In the genomic region with DNA sequence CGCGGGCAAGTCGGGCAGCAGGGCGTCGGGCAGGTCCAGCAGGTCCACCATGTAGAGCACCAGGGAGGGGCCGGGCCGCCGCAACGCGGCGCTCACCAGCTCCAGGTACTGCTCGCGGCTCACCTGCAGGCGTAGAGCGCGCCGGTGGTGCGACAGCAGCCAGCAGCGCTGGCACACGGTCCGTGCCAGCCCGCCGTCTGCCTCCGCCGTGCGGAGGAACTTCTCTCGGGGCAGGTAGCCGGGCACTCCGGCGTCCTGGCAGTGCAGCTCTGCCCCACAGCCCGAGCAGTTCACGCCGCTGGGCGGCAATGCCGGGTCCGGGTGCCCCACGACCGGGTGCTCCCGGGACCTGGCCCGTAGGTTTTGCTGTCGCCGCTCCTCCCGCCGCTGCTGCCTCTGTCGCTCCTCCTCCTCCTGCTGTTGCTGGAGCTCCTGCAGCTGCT, we compare ENCODE assay signal across 1 cellular context.
TF ChIP-seq lines count a peak whose summit lies in the region.

No MANE protein-coding gene starts in this region.

TF ChIP-seq in HepG2, 621 proteins besides CTCF, POLR2A, EP300 and RAD21 (continues in another document):
- TF ChIP-seq, protein P1, sequence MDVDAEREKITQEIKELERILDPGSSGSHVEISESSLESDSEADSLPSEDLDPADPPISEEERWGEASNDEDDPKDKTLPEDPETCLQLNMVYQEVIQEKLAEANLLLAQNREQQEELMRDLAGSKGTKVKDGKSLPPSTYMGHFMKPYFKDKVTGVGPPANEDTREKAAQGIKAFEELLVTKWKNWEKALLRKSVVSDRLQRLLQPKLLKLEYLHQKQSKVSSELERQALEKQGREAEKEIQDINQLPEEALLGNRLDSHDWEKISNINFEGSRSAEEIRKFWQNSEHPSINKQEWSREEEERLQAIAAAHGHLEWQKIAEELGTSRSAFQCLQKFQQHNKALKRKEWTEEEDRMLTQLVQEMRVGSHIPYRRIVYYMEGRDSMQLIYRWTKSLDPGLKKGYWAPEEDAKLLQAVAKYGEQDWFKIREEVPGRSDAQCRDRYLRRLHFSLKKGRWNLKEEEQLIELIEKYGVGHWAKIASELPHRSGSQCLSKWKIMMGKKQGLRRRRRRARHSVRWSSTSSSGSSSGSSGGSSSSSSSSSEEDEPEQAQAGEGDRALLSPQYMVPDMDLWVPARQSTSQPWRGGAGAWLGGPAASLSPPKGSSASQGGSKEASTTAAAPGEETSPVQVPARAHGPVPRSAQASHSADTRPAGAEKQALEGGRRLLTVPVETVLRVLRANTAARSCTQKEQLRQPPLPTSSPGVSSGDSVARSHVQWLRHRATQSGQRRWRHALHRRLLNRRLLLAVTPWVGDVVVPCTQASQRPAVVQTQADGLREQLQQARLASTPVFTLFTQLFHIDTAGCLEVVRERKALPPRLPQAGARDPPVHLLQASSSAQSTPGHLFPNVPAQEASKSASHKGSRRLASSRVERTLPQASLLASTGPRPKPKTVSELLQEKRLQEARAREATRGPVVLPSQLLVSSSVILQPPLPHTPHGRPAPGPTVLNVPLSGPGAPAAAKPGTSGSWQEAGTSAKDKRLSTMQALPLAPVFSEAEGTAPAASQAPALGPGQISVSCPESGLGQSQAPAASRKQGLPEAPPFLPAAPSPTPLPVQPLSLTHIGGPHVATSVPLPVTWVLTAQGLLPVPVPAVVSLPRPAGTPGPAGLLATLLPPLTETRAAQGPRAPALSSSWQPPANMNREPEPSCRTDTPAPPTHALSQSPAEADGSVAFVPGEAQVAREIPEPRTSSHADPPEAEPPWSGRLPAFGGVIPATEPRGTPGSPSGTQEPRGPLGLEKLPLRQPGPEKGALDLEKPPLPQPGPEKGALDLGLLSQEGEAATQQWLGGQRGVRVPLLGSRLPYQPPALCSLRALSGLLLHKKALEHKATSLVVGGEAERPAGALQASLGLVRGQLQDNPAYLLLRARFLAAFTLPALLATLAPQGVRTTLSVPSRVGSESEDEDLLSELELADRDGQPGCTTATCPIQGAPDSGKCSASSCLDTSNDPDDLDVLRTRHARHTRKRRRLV (CRISPR knock-in tag; IDR thresholded peaks at IDR 0.05): no peak
- TF ChIP-seq, protein P2, sequence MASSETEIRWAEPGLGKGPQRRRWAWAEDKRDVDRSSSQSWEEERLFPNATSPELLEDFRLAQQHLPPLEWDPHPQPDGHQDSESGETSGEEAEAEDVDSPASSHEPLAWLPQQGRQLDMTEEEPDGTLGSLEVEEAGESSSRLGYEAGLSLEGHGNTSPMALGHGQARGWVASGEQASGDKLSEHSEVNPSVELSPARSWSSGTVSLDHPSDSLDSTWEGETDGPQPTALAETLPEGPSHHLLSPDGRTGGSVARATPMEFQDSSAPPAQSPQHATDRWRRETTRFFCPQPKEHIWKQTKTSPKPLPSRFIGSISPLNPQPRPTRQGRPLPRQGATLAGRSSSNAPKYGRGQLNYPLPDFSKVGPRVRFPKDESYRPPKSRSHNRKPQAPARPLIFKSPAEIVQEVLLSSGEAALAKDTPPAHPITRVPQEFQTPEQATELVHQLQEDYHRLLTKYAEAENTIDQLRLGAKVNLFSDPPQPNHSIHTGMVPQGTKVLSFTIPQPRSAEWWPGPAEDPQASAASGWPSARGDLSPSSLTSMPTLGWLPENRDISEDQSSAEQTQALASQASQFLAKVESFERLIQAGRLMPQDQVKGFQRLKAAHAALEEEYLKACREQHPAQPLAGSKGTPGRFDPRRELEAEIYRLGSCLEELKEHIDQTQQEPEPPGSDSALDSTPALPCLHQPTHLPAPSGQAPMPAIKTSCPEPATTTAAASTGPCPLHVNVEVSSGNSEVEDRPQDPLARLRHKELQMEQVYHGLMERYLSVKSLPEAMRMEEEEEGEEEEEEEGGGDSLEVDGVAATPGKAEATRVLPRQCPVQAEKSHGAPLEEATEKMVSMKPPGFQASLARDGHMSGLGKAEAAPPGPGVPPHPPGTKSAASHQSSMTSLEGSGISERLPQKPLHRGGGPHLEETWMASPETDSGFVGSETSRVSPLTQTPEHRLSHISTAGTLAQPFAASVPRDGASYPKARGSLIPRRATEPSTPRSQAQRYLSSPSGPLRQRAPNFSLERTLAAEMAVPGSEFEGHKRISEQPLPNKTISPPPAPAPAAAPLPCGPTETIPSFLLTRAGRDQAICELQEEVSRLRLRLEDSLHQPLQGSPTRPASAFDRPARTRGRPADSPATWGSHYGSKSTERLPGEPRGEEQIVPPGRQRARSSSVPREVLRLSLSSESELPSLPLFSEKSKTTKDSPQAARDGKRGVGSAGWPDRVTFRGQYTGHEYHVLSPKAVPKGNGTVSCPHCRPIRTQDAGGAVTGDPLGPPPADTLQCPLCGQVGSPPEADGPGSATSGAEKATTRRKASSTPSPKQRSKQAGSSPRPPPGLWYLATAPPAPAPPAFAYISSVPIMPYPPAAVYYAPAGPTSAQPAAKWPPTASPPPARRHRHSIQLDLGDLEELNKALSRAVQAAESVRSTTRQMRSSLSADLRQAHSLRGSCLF (CRISPR knock-in tag; IDR thresholded peaks at IDR 0.05; ENCODE audit: borderline replicate concordance): no peak
- TF ChIP-seq MAFK (conservative IDR thresholded peaks at IDR 0.05 in 1 of 2, IDR thresholded peaks at IDR 0.05 in 1 of 2; ENCODE audit: low read length in 2 of 2): no peak
- TF ChIP-seq ZNF17 (CRISPR knock-in tag; IDR thresholded peaks at IDR 0.05): no peak
- 0 out of 2 replicates have a peak, but pooled peaks have one; percentile 9 for TF ChIP-seq ZNF232 (CRISPR knock-in tag; IDR thresholded peaks at IDR 0.05; ENCODE audit: borderline replicate concordance)
- TF ChIP-seq PHB2 (IDR thresholded peaks at IDR 0.05; ENCODE audit: partially characterized antibody): no peak
- peak; percentile 82; the same call in 1 of the 2 replicates for TF ChIP-seq ZNF33B (CRISPR knock-in tag; IDR thresholded peaks at IDR 0.05)
- TF ChIP-seq ARNTL (CRISPR knock-in tag; IDR thresholded peaks at IDR 0.05): no peak
- TF ChIP-seq ZNF230 (CRISPR knock-in tag; IDR thresholded peaks at IDR 0.05): no peak
- TF ChIP-seq PRMT3 (CRISPR knock-in tag; IDR thresholded peaks at IDR 0.05; ENCODE audit: borderline replicate concordance, low read depth): 0 out of 2 replicates have a peak, but pooled peaks have one; percentile 6
- TF ChIP-seq ZNF460 (CRISPR knock-in tag; IDR thresholded peaks at IDR 0.05; ENCODE audit: borderline replicate concordance): no peak
- TF ChIP-seq SIN3A (IDR thresholded peaks at IDR 0.05; ENCODE audit: borderline replicate concordance, low read depth, low read length): no peak
- TF ChIP-seq, protein P3, sequence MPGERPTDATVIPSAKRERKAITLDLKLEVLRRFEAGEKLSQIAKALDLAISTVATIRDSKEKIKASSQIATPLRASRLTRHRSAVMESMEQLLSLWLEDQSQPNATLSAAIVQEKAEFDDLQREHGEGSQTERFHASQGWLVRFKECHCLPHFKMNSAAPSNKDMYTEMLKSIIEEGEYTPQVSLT (CRISPR knock-in tag; IDR thresholded peaks at IDR 0.05; ENCODE audit: borderline replicate concordance, low read depth): no peak
- peak; percentile 7; the same call in 1 of the 2 replicates for TF ChIP-seq KMT2B (CRISPR knock-in tag; IDR thresholded peaks at IDR 0.05)
- no peak for TF ChIP-seq ZNF331 (CRISPR knock-in tag; IDR thresholded peaks at IDR 0.05)
- no peak for TF ChIP-seq HOXA9 (CRISPR knock-in tag; IDR thresholded peaks at IDR 0.05; ENCODE audit: borderline replicate concordance)
- TF ChIP-seq, protein P4, sequence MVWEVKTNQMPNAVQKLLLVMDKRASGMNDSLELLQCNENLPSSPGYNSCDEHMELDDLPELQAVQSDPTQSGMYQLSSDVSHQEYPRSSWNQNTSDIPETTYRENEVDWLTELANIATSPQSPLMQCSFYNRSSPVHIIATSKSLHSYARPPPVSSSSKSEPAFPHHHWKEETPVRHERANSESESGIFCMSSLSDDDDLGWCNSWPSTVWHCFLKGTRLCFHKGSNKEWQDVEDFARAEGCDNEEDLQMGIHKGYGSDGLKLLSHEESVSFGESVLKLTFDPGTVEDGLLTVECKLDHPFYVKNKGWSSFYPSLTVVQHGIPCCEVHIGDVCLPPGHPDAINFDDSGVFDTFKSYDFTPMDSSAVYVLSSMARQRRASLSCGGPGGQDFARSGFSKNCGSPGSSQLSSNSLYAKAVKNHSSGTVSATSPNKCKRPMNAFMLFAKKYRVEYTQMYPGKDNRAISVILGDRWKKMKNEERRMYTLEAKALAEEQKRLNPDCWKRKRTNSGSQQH (CRISPR knock-in tag; IDR thresholded peaks at IDR 0.05; ENCODE audit: low read depth): 0 out of 2 replicates have a peak, but pooled peaks have one; percentile 16
- TF ChIP-seq, protein P5, sequence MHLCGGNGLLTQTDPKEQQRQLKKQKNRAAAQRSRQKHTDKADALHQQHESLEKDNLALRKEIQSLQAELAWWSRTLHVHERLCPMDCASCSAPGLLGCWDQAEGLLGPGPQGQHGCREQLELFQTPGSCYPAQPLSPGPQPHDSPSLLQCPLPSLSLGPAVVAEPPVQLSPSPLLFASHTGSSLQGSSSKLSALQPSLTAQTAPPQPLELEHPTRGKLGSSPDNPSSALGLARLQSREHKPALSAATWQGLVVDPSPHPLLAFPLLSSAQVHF (CRISPR knock-in tag; IDR thresholded peaks at IDR 0.05): 0 out of 2 replicates have a peak, but pooled peaks have one; percentile 31
- peak; percentile 81 for TF ChIP-seq ZEB1 (IDR thresholded peaks at IDR 0.05; ENCODE audit: insufficient replicate concordance, low read depth)
- TF ChIP-seq SOX6 (IDR thresholded peaks at IDR 0.05): no peak
- TF ChIP-seq SOX6 (CRISPR knock-in tag; IDR thresholded peaks at IDR 0.05): no peak
- TF ChIP-seq ADNP (CRISPR knock-in tag; IDR thresholded peaks at IDR 0.05): no peak
- TF ChIP-seq ARNT2 (CRISPR knock-in tag; IDR thresholded peaks at IDR 0.05; ENCODE audit: low read depth): no peak
- TF ChIP-seq ZBTB21 (CRISPR knock-in tag; IDR thresholded peaks at IDR 0.05): no peak
- no peak for TF ChIP-seq ZNF749 (CRISPR knock-in tag; IDR thresholded peaks at IDR 0.05; ENCODE audit: borderline replicate concordance)
- no peak for TF ChIP-seq ZNF34 (CRISPR knock-in tag; IDR thresholded peaks at IDR 0.05; ENCODE audit: borderline replicate concordance)
- TF ChIP-seq, protein P6, sequence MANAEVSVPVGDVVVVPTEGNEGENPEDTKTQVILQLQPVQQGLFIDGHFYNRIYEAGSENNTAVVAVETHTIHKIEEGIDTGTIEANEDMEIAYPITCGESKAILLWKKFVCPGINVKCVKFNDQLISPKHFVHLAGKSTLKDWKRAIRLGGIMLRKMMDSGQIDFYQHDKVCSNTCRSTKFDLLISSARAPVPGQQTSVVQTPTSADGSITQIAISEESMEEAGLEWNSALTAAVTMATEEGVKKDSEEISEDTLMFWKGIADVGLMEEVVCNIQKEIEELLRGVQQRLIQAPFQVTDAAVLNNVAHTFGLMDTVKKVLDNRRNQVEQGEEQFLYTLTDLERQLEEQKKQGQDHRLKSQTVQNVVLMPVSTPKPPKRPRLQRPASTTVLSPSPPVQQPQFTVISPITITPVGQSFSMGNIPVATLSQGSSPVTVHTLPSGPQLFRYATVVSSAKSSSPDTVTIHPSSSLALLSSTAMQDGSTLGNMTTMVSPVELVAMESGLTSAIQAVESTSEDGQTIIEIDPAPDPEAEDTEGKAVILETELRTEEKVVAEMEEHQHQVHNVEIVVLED (CRISPR knock-in tag; IDR thresholded peaks at IDR 0.05; ENCODE audit: borderline replicate concordance): no peak
- TF ChIP-seq MAFG (CRISPR knock-in tag; IDR thresholded peaks at IDR 0.05): no peak
- TF ChIP-seq ZBTB3 (CRISPR knock-in tag; IDR thresholded peaks at IDR 0.05; ENCODE audit: borderline replicate concordance, low read depth): 0 out of 2 replicates have a peak, but pooled peaks have one; percentile 65
- TF ChIP-seq TOE1 (CRISPR knock-in tag; IDR thresholded peaks at IDR 0.05): no peak
- peak; percentile 84; the same call in 1 of the 2 replicates for TF ChIP-seq ZNF761 (CRISPR knock-in tag; conservative IDR thresholded peaks at IDR 0.05)
- TF ChIP-seq, protein P7, sequence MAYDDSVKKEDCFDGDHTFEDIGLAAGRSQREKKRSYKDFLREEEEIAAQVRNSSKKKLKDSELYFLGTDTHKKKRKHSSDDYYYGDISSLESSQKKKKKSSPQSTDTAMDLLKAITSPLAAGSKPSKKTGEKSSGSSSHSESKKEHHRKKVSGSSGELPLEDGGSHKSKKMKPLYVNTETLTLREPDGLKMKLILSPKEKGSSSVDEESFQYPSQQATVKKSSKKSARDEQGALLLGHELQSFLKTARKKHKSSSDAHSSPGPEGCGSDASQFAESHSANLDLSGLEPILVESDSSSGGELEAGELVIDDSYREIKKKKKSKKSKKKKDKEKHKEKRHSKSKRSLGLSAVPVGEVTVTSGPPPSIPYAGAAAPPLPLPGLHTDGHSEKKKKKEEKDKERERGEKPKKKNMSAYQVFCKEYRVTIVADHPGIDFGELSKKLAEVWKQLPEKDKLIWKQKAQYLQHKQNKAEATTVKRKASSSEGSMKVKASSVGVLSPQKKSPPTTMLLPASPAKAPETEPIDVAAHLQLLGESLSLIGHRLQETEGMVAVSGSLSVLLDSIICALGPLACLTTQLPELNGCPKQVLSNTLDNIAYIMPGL (CRISPR knock-in tag; IDR thresholded peaks at IDR 0.05; ENCODE audit: borderline replicate concordance in 1 of 2, low read depth in 1 of 2): peak in 1 of 2 experiments; percentile 83; a peak in 2 of 4 replicates
- TF ChIP-seq RBFOX2 (IDR thresholded peaks at IDR 0.05; ENCODE audit: low read depth, low read length): peak; percentile 40; the same call in 1 of the 2 replicates
- no peak for TF ChIP-seq ARNT (IDR thresholded peaks at IDR 0.05)
- TF ChIP-seq MXI1 (IDR thresholded peaks at IDR 0.05; ENCODE audit: borderline replicate concordance, low read depth, low read length): peak; percentile 58; the same call in 1 of the 3 replicates
- TF ChIP-seq ZNF501 (CRISPR knock-in tag; IDR thresholded peaks at IDR 0.05): no peak
- TF ChIP-seq ZNF598 (CRISPR knock-in tag; IDR thresholded peaks at IDR 0.05; ENCODE audit: borderline replicate concordance): no peak
- TF ChIP-seq NONO (IDR thresholded peaks at IDR 0.05): no peak
- peak; percentile 53; the same call in 1 of the 2 replicates for TF ChIP-seq NONO (CRISPR knock-in tag; conservative IDR thresholded peaks at IDR 0.05)
- TF ChIP-seq, protein P8, sequence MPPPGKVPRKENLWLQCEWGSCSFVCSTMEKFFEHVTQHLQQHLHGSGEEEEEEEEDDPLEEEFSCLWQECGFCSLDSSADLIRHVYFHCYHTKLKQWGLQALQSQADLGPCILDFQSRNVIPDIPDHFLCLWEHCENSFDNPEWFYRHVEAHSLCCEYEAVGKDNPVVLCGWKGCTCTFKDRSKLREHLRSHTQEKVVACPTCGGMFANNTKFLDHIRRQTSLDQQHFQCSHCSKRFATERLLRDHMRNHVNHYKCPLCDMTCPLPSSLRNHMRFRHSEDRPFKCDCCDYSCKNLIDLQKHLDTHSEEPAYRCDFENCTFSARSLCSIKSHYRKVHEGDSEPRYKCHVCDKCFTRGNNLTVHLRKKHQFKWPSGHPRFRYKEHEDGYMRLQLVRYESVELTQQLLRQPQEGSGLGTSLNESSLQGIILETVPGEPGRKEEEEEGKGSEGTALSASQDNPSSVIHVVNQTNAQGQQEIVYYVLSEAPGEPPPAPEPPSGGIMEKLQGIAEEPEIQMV (CRISPR knock-in tag; IDR thresholded peaks at IDR 0.05; ENCODE audit: low read depth): 0 out of 2 replicates have a peak, but pooled peaks have one; percentile 8
- TF ChIP-seq MBD4 (IDR thresholded peaks at IDR 0.05; ENCODE audit: borderline replicate concordance, low read length): no peak
